29 cellular contexts compared by ENCODE assay signal in the genomic region with DNA sequence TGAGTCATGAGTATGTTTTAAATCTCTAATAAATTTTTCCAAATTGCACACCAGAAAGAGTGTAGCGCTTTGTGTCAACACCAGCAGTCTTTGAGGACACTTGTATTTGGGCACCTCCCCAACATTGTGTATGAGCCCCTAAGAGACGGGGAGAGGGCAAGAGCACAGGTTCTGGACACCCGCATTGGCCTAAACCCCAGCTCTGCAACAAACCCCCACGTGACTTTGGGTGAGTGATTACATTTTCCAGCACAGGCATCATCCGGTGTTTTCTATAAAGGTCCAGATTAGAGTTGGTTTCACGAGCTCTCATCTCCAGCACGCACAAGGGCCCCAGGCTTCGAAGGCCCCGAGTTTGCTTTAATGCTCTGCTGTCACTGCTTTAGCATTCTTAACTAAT.
"Had no signal": no experiment of that assay in that cellular context is flagged by ENCODE, and none has a peak within 500 bp of the region (broad histone marks: within the 10 kb centered on the region; RNA-seq: fewer than 3 reads in every experiment).

No MANE protein-coding gene starts in this region.

- ATAC-seq: activated T-helper 17 cell treated with anti-CD3 and anti-CD28 coated beads, Interleukin-2, amount 50 U/mL, for 72 hours; stimulated activated naive B cell treated with anti-CD40 and anti-IgM and Interleukin-4, amounts not matched to agents 10 μg/mL and 1 μg/mL and 100 μg/mL, for 72 hours; T-helper 17 cell had no signal

- H3K27ac ChIP-seq: epithelial cell of prostate, esophagus squamous epithelium, left ventricle myocardium inferior, neutrophil, ovary, prostate gland, suprapubic skin, transverse colon, uterus had no signal

- DNase-seq: activated CD4-positive, alpha-beta memory T cell treated with anti-CD3 and anti-CD28 coated beads for 36 hours; activated CD4-positive, alpha-beta T cell treated with anti-CD3 and anti-CD28 coated beads, Interleukin-2, amount 10 ng/mL, durations not matched to agents 24 days and 14 days; activated CD4-positive, CD25-positive, alpha-beta regulatory T cell treated with anti-CD3 and anti-CD28 coated beads, Interleukin-2, amount 50 U/mL, for 72 hours; activated CD8-positive, alpha-beta memory T cell treated with anti-CD3 and anti-CD28 coated beads, Interleukin-2, amount 50 U/mL, for 4 hours; activated gamma-delta T cell treated with Interleukin-2 at 50 U/mL for 16 hours; activated naive CD4-positive, alpha-beta T cell treated with anti-CD3 and anti-CD28 coated beads, Interleukin-2, amount 50 U/mL, for 16 hours; activated T-cell treated with anti-CD3 and anti-CD28 coated beads, Interleukin-2, amount 50 U/mL, for 24 hours; esophagus squamous epithelium; foreskin melanocyte; left ventricle myocardium inferior; naive B cell; nephron progenitor cell; ovary; retina; stimulated activated CD4-positive, alpha-beta T cell treated with anti-CD3 and anti-CD28 coated beads, Interleukin-2, amount 100 ng/mL, for 24 hours; stimulated activated naive B cell treated with anti-CD40 and anti-IgM and Interleukin-4, amounts not matched to agents 10 μg/mL and 1 μg/mL and 100 μg/mL, for 72 hours; stomach; T-helper 17 cell; T1000; transverse colon; uterus had no signal

- H3K4me1 ChIP-seq: esophagus squamous epithelium, left ventricle myocardium inferior, prostate gland, suprapubic skin, uterus had no signal

- H3K27me3 ChIP-seq: esophagus squamous epithelium, ovary, stomach, suprapubic skin, transverse colon, uterus had no signal

- H3K4me3 ChIP-seq: esophagus squamous epithelium, left ventricle myocardium inferior, ovary, prostate gland, smooth muscle cell, stomach, suprapubic skin, transverse colon, uterus had no signal

- H3K36me3 ChIP-seq: esophagus squamous epithelium, left ventricle myocardium inferior, neutrophil, ovary, prostate gland, stomach, suprapubic skin, transverse colon, uterus had no signal

- H3K9me3 ChIP-seq: esophagus squamous epithelium, left ventricle myocardium inferior, neutrophil, ovary, prostate gland, stomach, suprapubic skin, transverse colon, uterus had no signal

- FAIRE-seq: bronchial epithelial cell, endometrium had no signal

- H3K4me2 ChIP-seq: smooth muscle cell had no signal
